3 cellular contexts compared by ENCODE assay signal in genomic region chr12:32052300-32052691, GRCh38.
TF ChIP-seq lines count a peak whose summit lies in the region.

No MANE protein-coding gene starts in this region.

TF ChIP-seq in SK-N-SH treated with all-trans-retinoic acid at 6 μM for 48 hours, 23 proteins besides CTCF, POLR2A, EP300 and RAD21:
- TF ChIP-seq, protein P1, sequence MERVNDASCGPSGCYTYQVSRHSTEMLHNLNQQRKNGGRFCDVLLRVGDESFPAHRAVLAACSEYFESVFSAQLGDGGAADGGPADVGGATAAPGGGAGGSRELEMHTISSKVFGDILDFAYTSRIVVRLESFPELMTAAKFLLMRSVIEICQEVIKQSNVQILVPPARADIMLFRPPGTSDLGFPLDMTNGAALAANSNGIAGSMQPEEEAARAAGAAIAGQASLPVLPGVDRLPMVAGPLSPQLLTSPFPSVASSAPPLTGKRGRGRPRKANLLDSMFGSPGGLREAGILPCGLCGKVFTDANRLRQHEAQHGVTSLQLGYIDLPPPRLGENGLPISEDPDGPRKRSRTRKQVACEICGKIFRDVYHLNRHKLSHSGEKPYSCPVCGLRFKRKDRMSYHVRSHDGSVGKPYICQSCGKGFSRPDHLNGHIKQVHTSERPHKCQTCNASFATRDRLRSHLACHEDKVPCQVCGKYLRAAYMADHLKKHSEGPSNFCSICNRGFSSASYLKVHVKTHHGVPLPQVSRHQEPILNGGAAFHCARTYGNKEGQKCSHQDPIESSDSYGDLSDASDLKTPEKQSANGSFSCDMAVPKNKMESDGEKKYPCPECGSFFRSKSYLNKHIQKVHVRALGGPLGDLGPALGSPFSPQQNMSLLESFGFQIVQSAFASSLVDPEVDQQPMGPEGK (CRISPR knock-in tag; IDR thresholded peaks at IDR 0.05; ENCODE audit: borderline replicate concordance), result no peak
- TF ChIP-seq ISL1 (CRISPR knock-in tag; IDR thresholded peaks at IDR 0.05), result no peak

TF ChIP-seq in SK-N-SH, 30 proteins besides CTCF, POLR2A, EP300 and RAD21:
- TF ChIP-seq, protein P2, sequence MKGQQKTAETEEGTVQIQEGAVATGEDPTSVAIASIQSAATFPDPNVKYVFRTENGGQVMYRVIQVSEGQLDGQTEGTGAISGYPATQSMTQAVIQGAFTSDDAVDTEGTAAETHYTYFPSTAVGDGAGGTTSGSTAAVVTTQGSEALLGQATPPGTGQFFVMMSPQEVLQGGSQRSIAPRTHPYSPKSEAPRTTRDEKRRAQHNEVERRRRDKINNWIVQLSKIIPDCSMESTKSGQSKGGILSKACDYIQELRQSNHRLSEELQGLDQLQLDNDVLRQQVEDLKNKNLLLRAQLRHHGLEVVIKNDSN (IDR thresholded peaks at IDR 0.05; ENCODE audit: borderline replicate concordance, low read depth), result no peak
- no peak for TF ChIP-seq NRF1 (IDR thresholded peaks at IDR 0.05; ENCODE audit: low read depth, low read length)
- TF ChIP-seq MEF2A (IDR thresholded peaks at IDR 0.05; ENCODE audit: borderline replicate concordance, low read depth), result no peak
- no peak for TF ChIP-seq ZBTB33 (IDR thresholded peaks at IDR 0.05; ENCODE audit: borderline replicate concordance, low read depth)
- TF ChIP-seq TCF12 (IDR thresholded peaks at IDR 0.05), result no peak
- TF ChIP-seq GABPA (IDR thresholded peaks at IDR 0.05; ENCODE audit: low read depth), result no peak
- no peak for TF ChIP-seq FOXM1 (IDR thresholded peaks at IDR 0.05; ENCODE audit: low read depth)
- no peak for TF ChIP-seq FOXJ3 (CRISPR knock-in tag; IDR thresholded peaks at IDR 0.05)
- TF ChIP-seq GATA2 (CRISPR knock-in tag; IDR thresholded peaks at IDR 0.05), result no peak

TF ChIP-seq in WTC11, 78 proteins besides CTCF, POLR2A, EP300 and RAD21:
- no peak for TF ChIP-seq NFYB (CRISPR knock-in tag; conservative IDR thresholded peaks at IDR 0.05; ENCODE audit: low read depth)
- no peak for TF ChIP-seq IRF1 (CRISPR knock-in tag; IDR thresholded peaks at IDR 0.05)
- no peak for TF ChIP-seq JAZF1 (CRISPR knock-in tag; IDR thresholded peaks at IDR 0.05)
- TF ChIP-seq, protein P2 (CRISPR knock-in tag; IDR thresholded peaks at IDR 0.05), result no peak
- no peak for TF ChIP-seq SMAD4 (CRISPR knock-in tag; IDR thresholded peaks at IDR 0.05)
- no peak for TF ChIP-seq ELF4 (CRISPR knock-in tag; IDR thresholded peaks at IDR 0.05; ENCODE audit: low read depth)
- TF ChIP-seq, protein P3, sequence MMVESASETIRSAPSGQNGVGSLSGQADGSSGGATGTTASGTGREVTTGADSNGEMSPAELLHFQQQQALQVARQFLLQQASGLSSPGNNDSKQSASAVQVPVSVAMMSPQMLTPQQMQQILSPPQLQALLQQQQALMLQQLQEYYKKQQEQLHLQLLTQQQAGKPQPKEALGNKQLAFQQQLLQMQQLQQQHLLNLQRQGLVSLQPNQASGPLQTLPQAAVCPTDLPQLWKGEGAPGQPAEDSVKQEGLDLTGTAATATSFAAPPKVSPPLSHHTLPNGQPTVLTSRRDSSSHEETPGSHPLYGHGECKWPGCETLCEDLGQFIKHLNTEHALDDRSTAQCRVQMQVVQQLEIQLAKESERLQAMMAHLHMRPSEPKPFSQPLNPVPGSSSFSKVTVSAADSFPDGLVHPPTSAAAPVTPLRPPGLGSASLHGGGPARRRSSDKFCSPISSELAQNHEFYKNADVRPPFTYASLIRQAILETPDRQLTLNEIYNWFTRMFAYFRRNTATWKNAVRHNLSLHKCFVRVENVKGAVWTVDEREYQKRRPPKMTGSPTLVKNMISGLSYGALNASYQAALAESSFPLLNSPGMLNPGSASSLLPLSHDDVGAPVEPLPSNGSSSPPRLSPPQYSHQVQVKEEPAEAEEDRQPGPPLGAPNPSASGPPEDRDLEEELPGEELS (CRISPR knock-in tag; IDR thresholded peaks at IDR 0.05), result no peak
- no peak for TF ChIP-seq JUN (CRISPR knock-in tag; IDR thresholded peaks at IDR 0.05)
- TF ChIP-seq FOXK1 (CRISPR knock-in tag; IDR thresholded peaks at IDR 0.05), result no peak
- no peak for TF ChIP-seq IRF2 (CRISPR knock-in tag; IDR thresholded peaks at IDR 0.05; ENCODE audit: borderline replicate concordance, low read depth)
- no peak for TF ChIP-seq GABPB1 (CRISPR knock-in tag; IDR thresholded peaks at IDR 0.05)
- no peak for TF ChIP-seq TP53 (CRISPR knock-in tag; IDR thresholded peaks at IDR 0.05)
- TF ChIP-seq ZBTB21 (CRISPR knock-in tag; IDR thresholded peaks at IDR 0.05; ENCODE audit: borderline replicate concordance), result no peak
- TF ChIP-seq PRRX2 (CRISPR knock-in tag; IDR thresholded peaks at IDR 0.05), result no peak
- no peak for TF ChIP-seq ZNF396 (CRISPR knock-in tag; IDR thresholded peaks at IDR 0.05; ENCODE audit: borderline replicate concordance)
- TF ChIP-seq, protein P4, sequence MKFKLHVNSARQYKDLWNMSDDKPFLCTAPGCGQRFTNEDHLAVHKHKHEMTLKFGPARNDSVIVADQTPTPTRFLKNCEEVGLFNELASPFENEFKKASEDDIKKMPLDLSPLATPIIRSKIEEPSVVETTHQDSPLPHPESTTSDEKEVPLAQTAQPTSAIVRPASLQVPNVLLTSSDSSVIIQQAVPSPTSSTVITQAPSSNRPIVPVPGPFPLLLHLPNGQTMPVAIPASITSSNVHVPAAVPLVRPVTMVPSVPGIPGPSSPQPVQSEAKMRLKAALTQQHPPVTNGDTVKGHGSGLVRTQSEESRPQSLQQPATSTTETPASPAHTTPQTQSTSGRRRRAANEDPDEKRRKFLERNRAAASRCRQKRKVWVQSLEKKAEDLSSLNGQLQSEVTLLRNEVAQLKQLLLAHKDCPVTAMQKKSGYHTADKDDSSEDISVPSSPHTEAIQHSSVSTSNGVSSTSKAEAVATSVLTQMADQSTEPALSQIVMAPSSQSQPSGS (CRISPR knock-in tag; IDR thresholded peaks at IDR 0.05; ENCODE audit: borderline replicate concordance, low read depth), result no peak
- TF ChIP-seq ZBTB43 (CRISPR knock-in tag; IDR thresholded peaks at IDR 0.05), result no peak
